ENCODE assay signal across 9 cellular contexts in the genomic region with DNA sequence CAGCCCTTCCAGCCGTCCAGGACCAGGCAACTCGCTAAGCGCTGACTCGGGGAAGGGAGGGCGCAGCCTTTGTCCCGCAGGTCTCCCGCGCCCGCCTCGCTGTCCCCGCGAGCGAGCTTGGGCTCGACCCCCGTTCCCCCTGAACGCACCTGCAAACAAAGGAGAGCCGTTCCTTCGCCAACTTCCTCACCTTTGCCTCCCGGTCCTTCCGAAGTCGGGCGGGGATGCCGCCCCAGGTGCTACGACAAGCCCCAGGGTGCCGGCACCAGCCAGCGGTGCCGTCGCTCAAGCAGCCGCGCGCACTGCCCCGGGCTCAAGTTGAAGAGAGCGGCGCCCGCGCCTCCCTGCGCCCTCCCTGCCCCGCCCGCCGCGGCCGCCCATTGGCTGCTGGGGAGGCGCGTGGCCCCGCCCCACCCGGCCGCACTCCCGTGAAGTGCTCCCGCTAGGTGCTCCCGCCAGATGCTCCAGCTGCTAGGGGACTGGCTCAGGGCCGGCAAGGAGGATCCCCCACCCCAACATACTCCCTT.
A peak's percentile ranks its signal among the peaks of the same experiment; 100 is the strongest.
DNase-seq lines count a peak whose midpoint lies in the region; ATAC-seq, FAIRE-seq and TF ChIP-seq lines count a peak whose summit lies in the region.
"Had no signal": no experiment of that assay in that cellular context is flagged by ENCODE, and none has a peak within 500 bp of the region (broad histone marks: within the 10 kb centered on the region; RNA-seq: fewer than 3 reads in every experiment).

No MANE protein-coding gene starts in this region.

- H3K4me3 Mint-ChIP-seq in activated CD8-positive, alpha-beta T cell treated with anti-CD3 and anti-CD28 coated beads for 36 hours, result peak overlapping the region; percentile 61

- peak overlapping the region in 1 of 2 donors; percentile 32 for H3K9ac ChIP-seq in mucosa of rectum (ENCODE audit: low read depth in 1 of 2, low read length in 2 of 2)

- CTCF ChIA-PET in activated CD8-positive, alpha-beta T cell treated with anti-CD3 and anti-CD28 coated beads for 36 hours (lab: Charles Lee), result interaction anchor here (0.8 to 1.0 kb wide), 4 partner anchors 10 to 179 kb away, joined by 3 to 5 read pairs (median 4); no protein-coding TSS in a partner anchor

- H3K27me3 ChIP-seq in mucosa of rectum (ENCODE audit: control insufficient read depth in 2 of 2, insufficient read depth in 2 of 2, low read length in 2 of 2), result peaks cover 0 to 2% of the 10 kb centered on the region in 2 donors

- H3K27ac ChIP-seq in mucosa of rectum (ENCODE audit: low read depth in 2 of 2, low read length in 2 of 2), result no peak overlapping the region

- H3K27me3 Mint-ChIP-seq in activated CD8-positive, alpha-beta T cell treated with anti-CD3 and anti-CD28 coated beads for 36 hours, result peaks cover 53% of the 10 kb centered on the region

- H3K36me3 Mint-ChIP-seq in activated CD8-positive, alpha-beta T cell treated with anti-CD3 and anti-CD28 coated beads for 36 hours (ENCODE audit: low read depth), result no peaks in the 10 kb centered on the region

- no peak overlapping the region for H3K27ac Mint-ChIP-seq in activated CD8-positive, alpha-beta T cell treated with anti-CD3 and anti-CD28 coated beads for 36 hours

- no peaks in the 10 kb centered on the region for H3K4me1 Mint-ChIP-seq in activated CD8-positive, alpha-beta T cell treated with anti-CD3 and anti-CD28 coated beads for 36 hours (ENCODE audit: low read depth)

- peak; percentile 46 for DNase-seq in NCI-H2171 treated with DMSO at 0.1 percent for 48 hours (lab: John Stamatoyannopoulos, UW)
- peak; percentile 62 for DNase-seq in activated CD8-positive, alpha-beta T cell treated with anti-CD3 and anti-CD28 coated beads for 36 hours
- DNase-seq in erythroblast (lab: John Stamatoyannopoulos, UW), result peak; percentile 43 to 56
- DNase-seq in stimulated activated naive CD4-positive, alpha-beta T cell (lab: John Stamatoyannopoulos, UW), result peak in 4 of 6 experiments; percentile 5 to 30 (median 8)
- no peak for DNase-seq in RCC 7860 (ENCODE audit: low spot score)

- no peak for TF ChIP-seq POLR2A in erythroblast (IDR thresholded peaks at IDR 0.05; ENCODE audit: low read length)

- intact Hi-C loops in activated CD8-positive, alpha-beta T cell treated with anti-CD3 and anti-CD28 coated beads for 36 hours (cut with micrococcal nuclease), result no loop called here

- no peaks in the 10 kb centered on the region for H3K9me3 ChIP-seq in mucosa of rectum (ENCODE audit: control insufficient read depth in 2 of 2, low read length in 2 of 2)

- peaks cover 3 to 7% of the 10 kb centered on the region in 2 donors for H3K4me1 ChIP-seq in mucosa of rectum (ENCODE audit: control insufficient read depth in 2 of 2, insufficient read depth in 2 of 2, low read length in 2 of 2)

- TF ChIP-seq CTCF in activated CD8-positive, alpha-beta T cell treated with anti-CD3 and anti-CD28 coated beads for 36 hours (IDR thresholded peaks at IDR 0.05), result no peak

- peak; percentile 90 for ATAC-seq in GM18511 (IDR thresholded peaks at IDR 0.05; ENCODE audit: unreplicated experiment)
- ATAC-seq in HG02840 (IDR thresholded peaks at IDR 0.05; ENCODE audit: low FRiP score, unreplicated experiment), result peak; percentile 88
- peak; percentile 100 for ATAC-seq in activated CD8-positive, alpha-beta T cell treated with anti-CD3 and anti-CD28 coated beads for 36 hours

- H3K4me3 ChIP-seq in mucosa of rectum (ENCODE audit: low read length in 2 of 2), result peak overlapping the region; percentile 43 to 57

- FAIRE-seq in RCC 7860 (lab: Jason Lieb, UNC), result no peak
- FAIRE-seq: endometrium had no signal

- H3K9me3 Mint-ChIP-seq in activated CD8-positive, alpha-beta T cell treated with anti-CD3 and anti-CD28 coated beads for 36 hours, result no peaks in the 10 kb centered on the region

- H3K36me3 ChIP-seq in mucosa of rectum (ENCODE audit: control insufficient read depth in 2 of 2, insufficient read depth in 2 of 2, low read length in 2 of 2), result no peaks in the 10 kb centered on the region

- POLR2A ChIA-PET in activated CD8-positive, alpha-beta T cell treated with anti-CD3 and anti-CD28 coated beads for 36 hours (lab: Charles Lee), result no interaction called here
